ENCODE assay signal across 19 cellular contexts in the genomic region with DNA sequence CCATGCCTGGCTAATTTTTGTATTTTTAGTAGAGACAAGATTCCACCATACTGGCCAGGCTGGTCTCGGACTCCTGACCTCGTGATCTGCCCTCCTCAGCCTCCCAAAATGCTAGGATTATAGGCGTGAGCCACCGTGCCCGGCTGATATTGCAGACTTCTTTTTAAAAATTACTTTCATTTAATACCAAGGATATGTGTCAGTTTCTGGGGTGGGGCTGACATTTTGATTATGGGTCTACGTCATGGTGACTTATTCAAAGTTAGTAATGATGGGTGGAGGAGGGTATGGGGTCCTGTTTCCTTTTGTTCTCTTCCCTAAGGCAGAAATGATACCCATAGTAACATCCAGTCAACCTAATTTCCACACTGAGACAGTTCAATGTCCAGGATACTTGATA. TPM values are rescaled to one million over a fixed set of nuclear protein-coding genes. Genes with fewer than 3 reads are reported as not detected.
DNase-seq lines count a peak whose midpoint lies in the region; ATAC-seq, FAIRE-seq and TF ChIP-seq lines count a peak whose summit lies in the region.
"Had no signal": no experiment of that assay in that cellular context is flagged by ENCODE, and none has a peak within 500 bp of the region (broad histone marks: within the 10 kb centered on the region; RNA-seq: fewer than 3 reads in every experiment).

No MANE protein-coding gene starts in this region.

- DNase-seq in EL (peak; percentile 79), NCI-H460 (ENCODE audit: extremely low read depth, low read depth) (peak; percentile 69), endothelial cell of umbilical vein (ENCODE audit: low read depth, low spot score) (peak; percentile 79), pulmonary artery endothelial cell (ENCODE audit: low read depth, low spot score) (peak; percentile 44), cerebellar nuclear complex (lab: John Stamatoyannopoulos, UW) (no peak)
- DNase-seq: activated CD4-positive, alpha-beta T cell treated with anti-CD3 and anti-CD28 coated beads for 4 hours; activated T-cell treated with anti-CD3 and anti-CD28 coated beads for 4 hours; CD8-positive, alpha-beta memory T cell; GDM1; hypothalamus; NCI-H187 treated with DMSO at 0.1 percent for 48 hours; NCI-H526 treated with DMSO at 0.1 percent for 48 hours; stimulated activated CD4-positive, alpha-beta T cell treated with anti-CD3 and anti-CD28 coated beads, Interleukin-15, amount 100 ng/mL, for 24 hours; stomach had no signal

- H3K9ac ChIP-seq in endothelial cell of umbilical vein (replicated peaks; ENCODE audit: extremely low read depth, insufficient read depth, low read length) = peak overlapping the region; percentile 81

- POLR2A ChIA-PET in endothelial cell of umbilical vein (lab: Charles Lee) = interaction anchor here (0.8 kb wide), 1 partner anchor 35 kb away, joined by 3 read pairs; a partner anchor contains a TSS

- H3K27ac ChIP-seq in endothelial cell of umbilical vein (ENCODE audit: insufficient read depth, low read depth, low read length) = peak overlapping the region; percentile 97
- H3K27ac ChIP-seq: stomach, vagina had no signal

- H3K9me1 ChIP-seq in endothelial cell of umbilical vein (replicated peaks; ENCODE audit: control insufficient read depth, extremely low read depth, insufficient read depth, low read length) = peaks cover 2% of the 10 kb centered on the region

- TF ChIP-seq POLR2A in endothelial cell of umbilical vein (IDR thresholded peaks at IDR 0.05; ENCODE audit: low read depth, low read length) = no peak

- FAIRE-seq in endothelial cell of umbilical vein (lab: Jason Lieb, UNC) = peak; percentile 42
- FAIRE-seq: RCC 7860 had no signal

- dilution Hi-C loops in endothelial cell of umbilical vein (cut with MboI; ENCODE audit: extremely low pct_ligation_motif_present, low sequenced_read_pairs) = no loop called here

- H3K36me3 ChIP-seq in endothelial cell of umbilical vein (ENCODE audit: control insufficient read depth in 2 of 2, extremely low read depth in 1 of 2, insufficient read depth in 2 of 2, low read length in 2 of 2) = no peaks in the 10 kb centered on the region
- H3K36me3 ChIP-seq: stomach, vagina had no signal

- intact Hi-C loops in endothelial cell of umbilical vein (cut with micrococcal nuclease) = loop anchor here (1.0 to 10.0 kb wide), 5 partner anchors 17 to 422 kb away; a partner anchor contains a TSS

- BruUV-seq in endothelial cell of umbilical vein (replicated peaks; lab: Mats Ljungman, UMichigan) = no TSS peak

- ATAC-seq in GM18519 (IDR thresholded peaks at IDR 0.05; ENCODE audit: low FRiP score, unreplicated experiment) = no peak
- ATAC-seq in GM19351 (IDR thresholded peaks at IDR 0.05; ENCODE audit: unreplicated experiment) = no peak
- ATAC-seq: activated naive CD4-positive, alpha-beta T cell treated with anti-CD3 and anti-CD28 coated beads, Interleukin-2, amount 50 U/mL, for 72 hours had no signal

- no peaks in the 10 kb centered on the region for H3K9me3 ChIP-seq in endothelial cell of umbilical vein (replicated peaks; ENCODE audit: control insufficient read depth, insufficient read depth, low read length)
- H3K9me3 ChIP-seq: stomach, vagina had no signal

- peaks cover 57% of the 10 kb centered on the region for H3K4me1 ChIP-seq in endothelial cell of umbilical vein (ENCODE audit: control insufficient read depth, extremely low read depth, insufficient read depth, low read length)

- peaks cover 54% of the 10 kb centered on the region for H3K79me2 ChIP-seq in endothelial cell of umbilical vein (ENCODE audit: control insufficient read depth, insufficient read depth, low read length)

- no peak for TF ChIP-seq CTCF in endothelial cell of umbilical vein (IDR thresholded peaks at IDR 0.05; ENCODE audit: extremely low read depth in 1 of 2, insufficient read depth in 1 of 2, low read depth in 1 of 2, low read length in 2 of 2)

- CTCF ChIA-PET in endothelial cell of umbilical vein (lab: Charles Lee) = interaction anchor here (0.9 kb wide), 2 partner anchors 17 to 31 kb away, joined by 3 to 4 read pairs; no protein-coding TSS in a partner anchor

- peak overlapping the region in 2 of 3 experiments; percentile 12 to 30 for H3K4me3 ChIP-seq in endothelial cell of umbilical vein (replicated peaks in 1 of 3; ENCODE audit: insufficient read depth in 1 of 3, low read depth in 1 of 3, low read length in 3 of 3)
- H3K4me3 ChIP-seq: stomach, vagina had no signal

- H3K27me3 ChIP-seq in endothelial cell of umbilical vein (ENCODE audit: control insufficient read depth in 2 of 2, insufficient read depth in 2 of 2, low read length in 2 of 2) = no peaks in the 10 kb centered on the region
- H3K27me3 ChIP-seq: stomach, vagina had no signal

- no peak overlapping the region for H2AFZ ChIP-seq in endothelial cell of umbilical vein (ENCODE audit: low read depth, low read length)

- no peaks in the 10 kb centered on the region for H4K20me1 ChIP-seq in endothelial cell of umbilical vein (replicated peaks; ENCODE audit: control insufficient read depth, extremely low read depth, insufficient read depth, low read length)

- peak overlapping the region; percentile 82 for H3K4me2 ChIP-seq in endothelial cell of umbilical vein (ENCODE audit: insufficient read depth, low read length)

TF ChIP-seq in endothelial cell of umbilical vein, 7 proteins besides CTCF, POLR2A, EP300 and RAD21:
- peak; percentile 60 for TF ChIP-seq FOS (IDR thresholded peaks at IDR 0.05; ENCODE audit: borderline replicate concordance, insufficient read depth, low read length)
- no peak for TF ChIP-seq EZH2 (IDR thresholded peaks at IDR 0.05; ENCODE audit: borderline replicate concordance, low read depth, low read length, severe bottlenecking)
- TF ChIP-seq POLR2AphosphoS5 (IDR thresholded peaks at IDR 0.05; ENCODE audit: insufficient read depth, low read depth, low read length) = no peak
- TF ChIP-seq JUN (IDR thresholded peaks at IDR 0.05; ENCODE audit: borderline replicate concordance, insufficient read depth, insufficient read length, low read depth) = peak; percentile 47

RNA-seq across cellular contexts. Expression of a gene that starts 34.7 kb away (rescaled TPM):
- 77.1 and 78.5 TPM in 2 replicates for total RNA-seq in NCI-H460 (2014; rRNA removed; shearing (Covaris generic))
- 31.2 and 42.2 TPM in 2 replicates for polyA plus RNA-seq in NCI-H460 (2014; cell fraction: nucleus; rRNA removed)
- total RNA-seq in endothelial cell of umbilical vein (107 and 110 TPM in 2 replicates), pulmonary artery endothelial cell (155 and 174 TPM in 2 replicates)
- polyA plus RNA-seq in endothelial cell of umbilical vein = 26.6 and 35.9 TPM in 2 replicates
- 36.4 and 41.0 TPM in 2 replicates for polyA plus RNA-seq in endothelial cell of umbilical vein (2011; cell fraction: cytosol; rRNA removed)
- 38.7 and 46.9 TPM in 2 replicates for polyA plus RNA-seq in endothelial cell of umbilical vein (2011; cell fraction: nucleus; rRNA removed)
- 85.5 and 101 TPM in 2 replicates for polyA plus RNA-seq in endothelial cell of umbilical vein (2012)
- 80.3 and 80.5 TPM in 2 replicates for polyA minus RNA-seq in endothelial cell of umbilical vein
- polyA minus RNA-seq in endothelial cell of umbilical vein (2011; cell fraction: cytosol; rRNA and poly(A)+ RNA removed) = 22.1 TPM
- polyA minus RNA-seq in endothelial cell of umbilical vein (2011; cell fraction: nucleus; rRNA and poly(A)+ RNA removed) = 133 and 175 TPM in 2 replicates

Comparison
In these comparisons a context has a peak if more than half of its experiments do, and no peak if none do; other contexts are left out.
1. DNase-seq: peak in EL (single experiment), NCI-H460 (single experiment), endothelial cell of umbilical vein (single experiment) and pulmonary artery endothelial cell (single experiment); none in cerebellar nuclear complex (0 of 2).